16 cellular contexts compared by ENCODE assay signal in the genomic region with DNA sequence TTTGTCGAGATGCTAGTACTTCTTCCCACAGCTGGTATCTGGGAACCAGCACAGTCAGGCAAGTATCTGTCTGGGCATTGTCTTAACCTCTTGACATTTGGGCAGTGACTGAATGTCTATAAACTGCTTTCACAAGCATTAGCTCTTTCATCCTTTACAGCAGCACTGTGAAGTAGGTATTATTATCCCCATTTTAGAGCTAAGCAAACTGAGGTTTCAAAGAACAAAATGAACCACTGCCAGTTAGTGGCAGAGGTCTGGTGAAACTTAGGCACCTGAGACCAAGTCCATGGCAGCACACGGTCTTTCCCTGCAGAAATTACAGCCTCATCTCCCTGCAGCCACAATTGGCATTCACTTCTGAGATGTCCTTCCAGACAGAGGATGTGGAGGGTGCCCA.
"Had no signal": no experiment of that assay in that cellular context is flagged by ENCODE, and none has a peak within 500 bp of the region (broad histone marks: within the 10 kb centered on the region; RNA-seq: fewer than 3 reads in every experiment).

No MANE protein-coding gene starts in this region.

- H3K27ac ChIP-seq: HL-60, Peyer's patch, SJSA1, SK-N-MC had no signal

- H3K36me3 ChIP-seq: Peyer's patch, SJSA1 had no signal

- H3K27me3 ChIP-seq: Peyer's patch, SJSA1 had no signal

- FAIRE-seq: HTR-8/SVneo had no signal

- H3K4me1 ChIP-seq: Peyer's patch, SJSA1 had no signal

- H3K4me3 ChIP-seq: Peyer's patch, SJSA1, SK-N-MC had no signal

- DNase-seq: KG1, MM.1S, NCI-H1436, NCI-H187, NCI-H2029, NCI-H2081 treated with DMSO at 0.1 percent for 48 hours, NCI-H2171, NCI-H226, NCI-H510A, Peyer's patch, Right ventricle myocardium superior, SIG-M5 had no signal

- H3K9me3 ChIP-seq: Peyer's patch, SJSA1 had no signal
